1 cellular context compared by ENCODE assay signal in the genomic region with DNA sequence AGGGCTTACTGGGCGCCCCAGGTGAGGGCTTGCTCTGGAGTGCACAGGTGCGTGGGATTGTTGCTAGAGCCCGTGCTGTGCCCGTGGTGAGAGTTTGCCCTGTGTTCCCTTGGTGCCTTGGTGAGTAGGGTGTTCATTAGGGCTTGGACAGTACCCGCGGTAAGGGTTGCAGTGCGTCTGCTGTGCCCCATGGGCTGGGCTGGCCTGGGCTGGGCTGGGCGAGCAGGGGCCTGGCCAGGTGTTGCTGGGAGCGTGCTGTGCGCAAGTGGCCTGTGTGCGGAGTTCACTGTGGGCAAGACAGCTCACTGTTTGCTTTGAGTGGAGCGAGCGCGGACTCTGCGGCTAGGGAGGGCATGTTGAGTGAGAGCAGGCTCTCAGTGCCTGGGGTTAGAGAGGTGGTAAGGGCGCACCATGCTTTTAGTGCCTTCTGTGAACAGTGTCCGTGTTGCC.
A peak's percentile ranks its signal among the peaks of the same experiment; 100 is the strongest.
TF ChIP-seq lines count a peak whose summit lies in the region.

No MANE protein-coding gene starts in this region.

TF ChIP-seq in K562, 482 proteins besides CTCF, POLR2A, EP300 and RAD21 (continued from another document and continues in another):
- TF ChIP-seq, protein P1, sequence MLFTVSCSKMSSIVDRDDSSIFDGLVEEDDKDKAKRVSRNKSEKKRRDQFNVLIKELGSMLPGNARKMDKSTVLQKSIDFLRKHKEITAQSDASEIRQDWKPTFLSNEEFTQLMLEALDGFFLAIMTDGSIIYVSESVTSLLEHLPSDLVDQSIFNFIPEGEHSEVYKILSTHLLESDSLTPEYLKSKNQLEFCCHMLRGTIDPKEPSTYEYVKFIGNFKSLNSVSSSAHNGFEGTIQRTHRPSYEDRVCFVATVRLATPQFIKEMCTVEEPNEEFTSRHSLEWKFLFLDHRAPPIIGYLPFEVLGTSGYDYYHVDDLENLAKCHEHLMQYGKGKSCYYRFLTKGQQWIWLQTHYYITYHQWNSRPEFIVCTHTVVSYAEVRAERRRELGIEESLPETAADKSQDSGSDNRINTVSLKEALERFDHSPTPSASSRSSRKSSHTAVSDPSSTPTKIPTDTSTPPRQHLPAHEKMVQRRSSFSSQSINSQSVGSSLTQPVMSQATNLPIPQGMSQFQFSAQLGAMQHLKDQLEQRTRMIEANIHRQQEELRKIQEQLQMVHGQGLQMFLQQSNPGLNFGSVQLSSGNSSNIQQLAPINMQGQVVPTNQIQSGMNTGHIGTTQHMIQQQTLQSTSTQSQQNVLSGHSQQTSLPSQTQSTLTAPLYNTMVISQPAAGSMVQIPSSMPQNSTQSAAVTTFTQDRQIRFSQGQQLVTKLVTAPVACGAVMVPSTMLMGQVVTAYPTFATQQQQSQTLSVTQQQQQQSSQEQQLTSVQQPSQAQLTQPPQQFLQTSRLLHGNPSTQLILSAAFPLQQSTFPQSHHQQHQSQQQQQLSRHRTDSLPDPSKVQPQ (CRISPR knock-in tag; IDR thresholded peaks at IDR 0.05; ENCODE audit: borderline replicate concordance): no peak
- TF ChIP-seq PHB2 (IDR thresholded peaks at IDR 0.05; ENCODE audit: low read depth) (no peak), SLC30A9 (CRISPR knock-in tag; IDR thresholded peaks at IDR 0.05) (no peak), SNRNP70 (optimal IDR thresholded peaks at IDR 0.05; ENCODE audit: low read depth, low read length) (no peak), CBX5 (IDR thresholded peaks at IDR 0.05; ENCODE audit: borderline replicate concordance, low read depth) (no peak), ZNF583 (CRISPR knock-in tag; IDR thresholded peaks at IDR 0.05) (no peak), ETV1 (tag; conservative IDR thresholded peaks at IDR 0.05; ENCODE audit: low read depth) (no peak), MYNN (IDR thresholded peaks at IDR 0.05) (peak; percentile 61; the same call in 1 of the 2 replicates), MYNN (CRISPR knock-in tag; IDR thresholded peaks at IDR 0.05) (no peak), ZNF764 (CRISPR knock-in tag; IDR thresholded peaks at IDR 0.05; ENCODE audit: low read depth) (no peak), HDAC2 (IDR thresholded peaks at IDR 0.05) (no peak), CHD1 (IDR thresholded peaks at IDR 0.05; ENCODE audit: low read length) (no peak), SAFB2 (IDR thresholded peaks at IDR 0.05; ENCODE audit: borderline replicate concordance, low read depth, low read length, severe bottlenecking) (no peak), RAD51 (IDR thresholded peaks at IDR 0.05; ENCODE audit: borderline replicate concordance, low read depth) (no peak), ATF2 (CRISPR knock-in tag; IDR thresholded peaks at IDR 0.05) (no peak), POLR2B (IDR thresholded peaks at IDR 0.05; ENCODE audit: low read depth, partially characterized antibody) (no peak), GTF3C2 (IDR thresholded peaks at IDR 0.05; ENCODE audit: borderline replicate concordance, extremely low read depth, insufficient read length) (no peak), ZFP91 (CRISPR knock-in tag; IDR thresholded peaks at IDR 0.05) (0 out of 2 replicates have a peak, but pooled peaks have one; percentile 10), NR2C2 (CRISPR knock-in tag; IDR thresholded peaks at IDR 0.05) (0 out of 2 replicates have a peak, but pooled peaks have one; percentile 42), NR2C2 (tag; IDR thresholded peaks at IDR 0.05) (peak; percentile 35; the same call in 1 of the 2 replicates), RBBP5 (IDR thresholded peaks at IDR 0.05; ENCODE audit: borderline replicate concordance, insufficient read depth, low read length, poor library complexity, severe bottlenecking) (peak; percentile 92), RBM15 (IDR thresholded peaks at IDR 0.05; ENCODE audit: insufficient read depth, low read length) (no peak), SNAPC5 (CRISPR knock-in tag; IDR thresholded peaks at IDR 0.05) (no peak), MBD2 (IDR thresholded peaks at IDR 0.05; ENCODE audit: borderline replicate concordance, low read depth) (no peak; the same call in 1 of the 2 replicates), CEBPZ (IDR thresholded peaks at IDR 0.05; ENCODE audit: borderline replicate concordance, low read depth, low read length) (no peak), CUX1 (CRISPR knock-in tag; IDR thresholded peaks at IDR 0.05) (no peak), CBFB (CRISPR knock-in tag; IDR thresholded peaks at IDR 0.05) (peak; percentile 77; the same call in 1 of the 2 replicates), RB1 (IDR thresholded peaks at IDR 0.05; ENCODE audit: low read depth) (0 out of 2 replicates have a peak, but pooled peaks have one; percentile 8), PURB (CRISPR knock-in tag; IDR thresholded peaks at IDR 0.05; ENCODE audit: low read depth) (no peak), FOXP1 (CRISPR knock-in tag; IDR thresholded peaks at IDR 0.05) (no peak), THRAP3 (IDR thresholded peaks at IDR 0.05; ENCODE audit: borderline replicate concordance) (no peak), XRCC3 (IDR thresholded peaks at IDR 0.05) (no peak), SP2 (IDR thresholded peaks at IDR 0.05; ENCODE audit: extremely low read depth, low read depth, low read length, poor library complexity, severe bottlenecking) (no peak), RFX1 (IDR thresholded peaks at IDR 0.05) (no peak), ZNF707 (CRISPR knock-in tag; conservative IDR thresholded peaks at IDR 0.05) (no peak)
- TF ChIP-seq, protein P2, sequence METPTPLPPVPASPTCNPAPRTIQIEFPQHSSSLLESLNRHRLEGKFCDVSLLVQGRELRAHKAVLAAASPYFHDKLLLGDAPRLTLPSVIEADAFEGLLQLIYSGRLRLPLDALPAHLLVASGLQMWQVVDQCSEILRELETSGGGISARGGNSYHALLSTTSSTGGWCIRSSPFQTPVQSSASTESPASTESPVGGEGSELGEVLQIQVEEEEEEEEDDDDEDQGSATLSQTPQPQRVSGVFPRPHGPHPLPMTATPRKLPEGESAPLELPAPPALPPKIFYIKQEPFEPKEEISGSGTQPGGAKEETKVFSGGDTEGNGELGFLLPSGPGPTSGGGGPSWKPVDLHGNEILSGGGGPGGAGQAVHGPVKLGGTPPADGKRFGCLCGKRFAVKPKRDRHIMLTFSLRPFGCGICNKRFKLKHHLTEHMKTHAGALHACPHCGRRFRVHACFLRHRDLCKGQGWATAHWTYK (CRISPR knock-in tag; IDR thresholded peaks at IDR 0.05): no peak
- TF ChIP-seq, protein P3, sequence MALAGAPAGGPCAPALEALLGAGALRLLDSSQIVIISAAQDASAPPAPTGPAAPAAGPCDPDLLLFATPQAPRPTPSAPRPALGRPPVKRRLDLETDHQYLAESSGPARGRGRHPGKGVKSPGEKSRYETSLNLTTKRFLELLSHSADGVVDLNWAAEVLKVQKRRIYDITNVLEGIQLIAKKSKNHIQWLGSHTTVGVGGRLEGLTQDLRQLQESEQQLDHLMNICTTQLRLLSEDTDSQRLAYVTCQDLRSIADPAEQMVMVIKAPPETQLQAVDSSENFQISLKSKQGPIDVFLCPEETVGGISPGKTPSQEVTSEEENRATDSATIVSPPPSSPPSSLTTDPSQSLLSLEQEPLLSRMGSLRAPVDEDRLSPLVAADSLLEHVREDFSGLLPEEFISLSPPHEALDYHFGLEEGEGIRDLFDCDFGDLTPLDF (CRISPR knock-in tag; IDR thresholded peaks at IDR 0.05): no peak
- TF ChIP-seq, protein P4, sequence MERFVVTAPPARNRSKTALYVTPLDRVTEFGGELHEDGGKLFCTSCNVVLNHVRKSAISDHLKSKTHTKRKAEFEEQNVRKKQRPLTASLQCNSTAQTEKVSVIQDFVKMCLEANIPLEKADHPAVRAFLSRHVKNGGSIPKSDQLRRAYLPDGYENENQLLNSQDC (CRISPR knock-in tag; IDR thresholded peaks at IDR 0.05): no peak
